ENCODE assay signal across 8 cellular contexts in genomic region chr12:57089259-57090245, GRCh38. TPM values are rescaled to one million over a fixed set of nuclear protein-coding genes. Genes with fewer than 3 reads are reported as not detected.
DNase-seq lines count a peak whose midpoint lies in the region; ATAC-seq and TF ChIP-seq lines count a peak whose summit lies in the region.

No MANE protein-coding gene starts in this region.

- DNase-seq in Caki2 (ENCODE audit: low read depth) (peak; percentile 69), MM.1S (no peak), memory B cell (ENCODE audit: low spot score in 2 of 2) (peak in 1 of 2 donors; percentile 39), GOT3 (lab: John Stamatoyannopoulos, UW) (no peak), GM10266 (ENCODE audit: extremely low spot score) (no peak)
- peak; percentile 58 for DNase-seq in activated CD4-positive, alpha-beta memory T cell treated with anti-CD3 and anti-CD28 coated beads for 36 hours
- DNase-seq in stimulated activated naive B cell treated with anti-CD40 and anti-IgM and Interleukin-4, amounts not matched to agents 10 μg/mL and 1 μg/mL and 100 μg/mL, for 72 hours: no peak

- H4K20me1 ChIP-seq in MM.1S (ENCODE audit: insufficient read depth, low read length): no peaks in the 10 kb centered on the region

- H3K36me3 Mint-ChIP-seq in activated CD4-positive, alpha-beta memory T cell treated with anti-CD3 and anti-CD28 coated beads for 36 hours: peaks cover 39% of the 10 kb centered on the region
- H3K36me3 Mint-ChIP-seq in memory B cell: no peaks in the 10 kb centered on the region
- H3K36me3 Mint-ChIP-seq in stimulated activated naive B cell treated with anti-CD40 and anti-IgM and Interleukin-4, amounts not matched to agents 10 μg/mL and 1 μg/mL and 100 μg/mL, for 72 hours: peaks cover 33 to 47% of the 10 kb centered on the region in 2 donors

- CTCF ChIA-PET in activated CD4-positive, alpha-beta memory T cell treated with anti-CD3 and anti-CD28 coated beads for 36 hours (lab: Charles Lee): interaction anchor here (1.0 to 14.4 kb wide), 6 partner anchors 15 to 87 kb away, joined by 4 to 251 read pairs (median 31); partner anchors contain the start of genes NEMP1 and STAT6

- peak overlapping the region; percentile 74 for H3K4me3 ChIP-seq in MM.1S (ENCODE audit: low read length)
- H3K4me3 ChIP-seq in endocrine pancreas (ENCODE audit: control insufficient read depth, insufficient read depth, low read length): no peak overlapping the region

- H3K4me1 Mint-ChIP-seq in activated CD4-positive, alpha-beta memory T cell treated with anti-CD3 and anti-CD28 coated beads for 36 hours (ENCODE audit: low read depth): peaks cover 65% of the 10 kb centered on the region
- peaks cover 47% of the 10 kb centered on the region for H3K4me1 Mint-ChIP-seq in memory B cell
- H3K4me1 Mint-ChIP-seq in stimulated activated naive B cell treated with anti-CD40 and anti-IgM and Interleukin-4, amounts not matched to agents 10 μg/mL and 1 μg/mL and 100 μg/mL, for 72 hours: peaks cover 54 to 82% of the 10 kb centered on the region in 2 donors

- no peak overlapping the region for H3K27ac ChIP-seq in MM.1S (ENCODE audit: low read length)

- peaks cover 19% of the 10 kb centered on the region for H3F3A ChIP-seq in MM.1S (ENCODE audit: insufficient read depth, low read length)

- no peaks in the 10 kb centered on the region for H3K9me3 Mint-ChIP-seq in activated CD4-positive, alpha-beta memory T cell treated with anti-CD3 and anti-CD28 coated beads for 36 hours
- H3K9me3 Mint-ChIP-seq in memory B cell: no peaks in the 10 kb centered on the region
- no peaks in the 10 kb centered on the region for H3K9me3 Mint-ChIP-seq in stimulated activated naive B cell treated with anti-CD40 and anti-IgM and Interleukin-4, amounts not matched to agents 10 μg/mL and 1 μg/mL and 100 μg/mL, for 72 hours

- H3K27ac Mint-ChIP-seq in activated CD4-positive, alpha-beta memory T cell treated with anti-CD3 and anti-CD28 coated beads for 36 hours: peak overlapping the region; percentile 84
- H3K27ac Mint-ChIP-seq in memory B cell: peak overlapping the region; percentile 45
- H3K27ac Mint-ChIP-seq in stimulated activated naive B cell treated with anti-CD40 and anti-IgM and Interleukin-4, amounts not matched to agents 10 μg/mL and 1 μg/mL and 100 μg/mL, for 72 hours: peak overlapping the region; percentile 96

- peak overlapping the region; percentile 79 for H2AFZ ChIP-seq in MM.1S (ENCODE audit: low read length)

- peak overlapping the region; percentile 91 for H3K4me3 Mint-ChIP-seq in activated CD4-positive, alpha-beta memory T cell treated with anti-CD3 and anti-CD28 coated beads for 36 hours
- peak overlapping the region; percentile 93 for H3K4me3 Mint-ChIP-seq in memory B cell
- peak overlapping the region; percentile 91 to 97 for H3K4me3 Mint-ChIP-seq in stimulated activated naive B cell treated with anti-CD40 and anti-IgM and Interleukin-4, amounts not matched to agents 10 μg/mL and 1 μg/mL and 100 μg/mL, for 72 hours

- intact Hi-C loops in activated CD4-positive, alpha-beta memory T cell treated with anti-CD3 and anti-CD28 coated beads for 36 hours (cut with micrococcal nuclease): loop anchor here (5.0 kb wide), 2 partner anchors 138 to 452 kb away; partner anchors contain the start of gene SHMT2

- no peaks in the 10 kb centered on the region for H3K27me3 Mint-ChIP-seq in activated CD4-positive, alpha-beta memory T cell treated with anti-CD3 and anti-CD28 coated beads for 36 hours
- no peaks in the 10 kb centered on the region for H3K27me3 Mint-ChIP-seq in memory B cell
- no peaks in the 10 kb centered on the region for H3K27me3 Mint-ChIP-seq in stimulated activated naive B cell treated with anti-CD40 and anti-IgM and Interleukin-4, amounts not matched to agents 10 μg/mL and 1 μg/mL and 100 μg/mL, for 72 hours

- peak overlapping the region; percentile 47; the same call in 1 of the 2 replicates for H3K9ac ChIP-seq in MM.1S (ENCODE audit: low read length)
- H3K9ac ChIP-seq in endocrine pancreas (ENCODE audit: control insufficient read depth, insufficient read depth, low read length): peak overlapping the region; percentile 62

- POLR2A ChIA-PET in activated CD4-positive, alpha-beta memory T cell treated with anti-CD3 and anti-CD28 coated beads for 36 hours (lab: Charles Lee): interaction anchor here (0.7 to 6.7 kb wide), 5 partner anchors 10 to 21 kb away, joined by 3 to 52 read pairs (median 6); partner anchors contain the start of genes NEMP1 and STAT6

- no peaks in the 10 kb centered on the region for H3K9me2 ChIP-seq in MM.1S (replicated peaks; ENCODE audit: insufficient read depth, low read length)

- H3K4me1 ChIP-seq in MM.1S (ENCODE audit: low read length) (peaks cover 6% of the 10 kb centered on the region; the same call in 1 of the 2 replicates), endocrine pancreas (ENCODE audit: control insufficient read depth, insufficient read depth, low read length) (no peaks in the 10 kb centered on the region)

- no peak for ATAC-seq in memory B cell (ENCODE audit: low read depth)
- ATAC-seq in stimulated activated naive B cell treated with anti-CD40 and anti-IgM and Interleukin-4, amounts not matched to agents 10 μg/mL and 1 μg/mL and 100 μg/mL, for 72 hours (replicated peaks): no peak

- in situ Hi-C loops in Caki2 (cut with HindIII; ENCODE audit: low pct_unique_long_range_greater_than_20kb, low sequenced_read_pairs): no loop called here

- H3K9me3 ChIP-seq in MM.1S (replicated peaks; ENCODE audit: insufficient read depth, low read length): no peaks in the 10 kb centered on the region
- H3K9me3 ChIP-seq in endocrine pancreas (ENCODE audit: control insufficient read depth, low read length): no peaks in the 10 kb centered on the region

- no peaks in the 10 kb centered on the region for H3K36me3 ChIP-seq in MM.1S (replicated peaks; ENCODE audit: insufficient read depth, low read length)
- H3K36me3 ChIP-seq in endocrine pancreas (ENCODE audit: control insufficient read depth, insufficient read depth, low read length): peaks cover under 1% of the 10 kb centered on the region

- peak overlapping the region; percentile 88 for H3K4me2 ChIP-seq in MM.1S (ENCODE audit: low read depth, low read length)

- no peaks in the 10 kb centered on the region for H3K27me3 ChIP-seq in MM.1S (replicated peaks; ENCODE audit: insufficient read depth, low read length)
- no peaks in the 10 kb centered on the region for H3K27me3 ChIP-seq in endocrine pancreas (ENCODE audit: control insufficient read depth, insufficient read depth, low read length)

- H3K79me2 ChIP-seq in MM.1S (ENCODE audit: low read length): no peaks in the 10 kb centered on the region

- TF ChIP-seq CTCF in MM.1S (IDR thresholded peaks at IDR 0.05; ENCODE audit: low read length) (no peak), GM10266 (IDR thresholded peaks at IDR 0.05; ENCODE audit: control insufficient read depth, insufficient read depth, low read depth, missing control alignments) (no peak)

RNA-seq across cellular contexts. Expression of gene NAB2, which starts 0.6 kb away (rescaled TPM):
- 15.1 and 35.8 TPM in 2 replicates for total RNA-seq in Caki2 (2014; rRNA removed; shearing (Covaris generic); ENCODE audit: low replicate concordance)
- 10 to 100 TPM; 39.6 to 41.6 TPM for total RNA-seq in activated CD4-positive, alpha-beta memory T cell treated with anti-CD3 and anti-CD28 coated beads for 36 hours

RNA-seq across cellular contexts. Expression of gene NEMP1, which starts 11.0 kb away (rescaled TPM):
- total RNA-seq in Caki2 (2014; rRNA removed; shearing (Covaris generic); ENCODE audit: low replicate concordance): 23.1 and 23.8 TPM in 2 replicates
- 10 to 100 TPM; 70.6 to 73.5 TPM for total RNA-seq in activated CD4-positive, alpha-beta memory T cell treated with anti-CD3 and anti-CD28 coated beads for 36 hours

RNA-seq across cellular contexts. Expression of gene STAT6, which starts 21.6 kb away (rescaled TPM):
- 98.6 and 107 TPM in 2 replicates for total RNA-seq in Caki2 (2014; rRNA removed; shearing (Covaris generic); ENCODE audit: low replicate concordance)
- total RNA-seq in activated CD4-positive, alpha-beta memory T cell treated with anti-CD3 and anti-CD28 coated beads for 36 hours: 100 to 1,000 TPM; 209 to 218 TPM

RNA-seq across cellular contexts. Expression of gene LRP1, which starts 38.7 kb away (rescaled TPM):
- 23.5 and 28.4 TPM in 2 replicates for total RNA-seq in Caki2 (2014; rRNA removed; shearing (Covaris generic); ENCODE audit: low replicate concordance)
- total RNA-seq in activated CD4-positive, alpha-beta memory T cell treated with anti-CD3 and anti-CD28 coated beads for 36 hours: 1 to 10 TPM; 1.4 TPM

RNA-seq across cellular contexts. Expression of gene MYO1A, which starts 39.6 kb away (rescaled TPM):
- total RNA-seq in Caki2 (2014; rRNA removed; shearing (Covaris generic); ENCODE audit: low replicate concordance): not detected in 2 replicates
- under 1 TPM; 0.61 to 0.97 TPM for total RNA-seq in activated CD4-positive, alpha-beta memory T cell treated with anti-CD3 and anti-CD28 coated beads for 36 hours

Comparison
In these comparisons a context has a peak if more than half of its experiments do, and no peak if none do; other contexts are left out.
1. DNase-seq: peak in Caki2 (single experiment) and activated CD4-positive, alpha-beta memory T cell treated with anti-CD3 and anti-CD28 coated beads for 36 hours (single experiment); none in MM.1S (single experiment), stimulated activated naive B cell treated with anti-CD40 and anti-IgM and Interleukin-4, amounts not matched to agents 10 μg/mL and 1 μg/mL and 100 μg/mL, for 72 hours (single experiment), GOT3 (single experiment) and GM10266 (single experiment).
2. H3K27ac Mint-ChIP-seq: peak in every context shown above with its lines; median percentile 96 in stimulated activated naive B cell treated with anti-CD40 and anti-IgM and Interleukin-4, amounts not matched to agents 10 μg/mL and 1 μg/mL and 100 μg/mL, for 72 hours; 84 in activated CD4-positive, alpha-beta memory T cell treated with anti-CD3 and anti-CD28 coated beads for 36 hours; 45 in memory B cell.
3. Peak in every context shown above with its lines, with median percentiles within 50 percentile points of each other: H3K4me3 Mint-ChIP-seq.